6 cellular contexts compared by ENCODE assay signal in genomic region chr11:62592216-62592815, GRCh38. TPM values are rescaled to one million over a fixed set of nuclear protein-coding genes. Genes with fewer than 3 reads are reported as not detected.
DNase-seq lines count a peak whose midpoint lies in the region; FAIRE-seq and TF ChIP-seq lines count a peak whose summit lies in the region.

No MANE protein-coding gene starts in this region.

- H3K27ac ChIP-seq in adrenal gland (peak overlapping the region; percentile 84 to 96 (median 95)), muscle layer of colon (ENCODE audit: low read depth, low read length) (peak overlapping the region; percentile 99)

- no peaks in the 10 kb centered on the region for H3K9me3 ChIP-seq in HAP-1
- H3K9me3 ChIP-seq in adrenal gland (replicated peaks in 1 of 3): no peaks in the 10 kb centered on the region
- H3K9me3 ChIP-seq in muscle layer of colon (ENCODE audit: low read length): no peaks in the 10 kb centered on the region

- no peak for TF ChIP-seq POLR2A in adrenal gland (IDR thresholded peaks at IDR 0.05)

- H3K27me3 ChIP-seq in HAP-1 (ENCODE audit: low read depth) (no peaks in the 10 kb centered on the region), adrenal gland (no peaks in the 10 kb centered on the region), muscle layer of colon (ENCODE audit: control insufficient read depth in 1 of 2, insufficient read depth in 2 of 2, low read length in 2 of 2) (no peaks in the 10 kb centered on the region)

- WGBS in adrenal gland, 4 donors: 10 to 13% (median 11%) methylated on average over 9 to 11 of the region's 11 CpGs

- H3K36me3 ChIP-seq in HAP-1 (replicated peaks): peaks cover 63% of the 10 kb centered on the region
- peaks cover 0 to 56% of the 10 kb centered on the region in 2 donors for H3K36me3 ChIP-seq in adrenal gland (replicated peaks in 1 of 2)
- peaks cover 49% of the 10 kb centered on the region for H3K36me3 ChIP-seq in muscle layer of colon (ENCODE audit: insufficient read depth, low read length)

- TF ChIP-seq CTCF in adrenal gland (IDR thresholded peaks at IDR 0.05): no peak

- peak overlapping the region; percentile 85 for H3K9ac ChIP-seq in muscle layer of colon (ENCODE audit: low read length)

- intact Hi-C loops in adrenal gland (cut with DNase I): no loop called here

- H3K4me3 ChIP-seq in HAP-1 (peak overlapping the region; percentile 90), adrenal gland (peak overlapping the region in 1 of 4 donors; percentile 53), muscle layer of colon (ENCODE audit: low read depth in 1 of 2, low read length in 2 of 2) (peak overlapping the region; percentile 40 to 90)

- in situ Hi-C loops in HAP-1 (cut with MboI; ENCODE audit: low sequenced_read_pairs): no loop called here

- DNase-seq in HAP-1 (ENCODE audit: low spot score in 2 of 2) (no peak), adrenal gland (peak in 2 of 7 donors; percentile 46 to 48), HTR-8/SVneo (ENCODE audit: insufficient read length, low spot score) (no peak), AG08396 (ENCODE audit: low spot score) (no peak), GM19240 (ENCODE audit: insufficient read length, low spot score) (no peak)

- H3K4me1 ChIP-seq in HAP-1: peaks cover 4% of the 10 kb centered on the region
- peaks cover 9 to 26% of the 10 kb centered on the region in 2 donors for H3K4me1 ChIP-seq in adrenal gland (replicated peaks in 1 of 2)
- H3K4me1 ChIP-seq in muscle layer of colon (ENCODE audit: insufficient read depth, low read length): peaks cover 15% of the 10 kb centered on the region

- no peak for FAIRE-seq in HTR-8/SVneo (lab: Jason Lieb, UNC)

RNA-seq across cellular contexts. Expression of gene TUT1, which starts 1.0 kb away (rescaled TPM):
- 10 to 100 TPM in 7 of 8 donors, 1 to 10 TPM in 1; 7.0 to 32.4 (median 15.5) TPM for total RNA-seq in adrenal gland
- polyA plus RNA-seq in adrenal gland: 10 to 100 TPM in 2 of 3 donors, 1 to 10 TPM in 1; 9.4 to 67.6 (median 34.0) TPM

RNA-seq across cellular contexts. Expression of gene MTA2, which starts 9.3 kb away (rescaled TPM):
- total RNA-seq in adrenal gland: 10 to 100 TPM; 66.9 to 97.3 (median 74.3) TPM
- 10 to 100 TPM; 66.5 to 82.4 (median 73.5) TPM for polyA plus RNA-seq in adrenal gland

RNA-seq across cellular contexts. Expression of gene EEF1G, which starts 18.6 kb away (rescaled TPM):
- 1,000 to 10,000 TPM in 6 of 8 donors, 100 to 1,000 TPM in 2; 943 to 1,585 (median 1,183) TPM for total RNA-seq in adrenal gland
- polyA plus RNA-seq in adrenal gland: 1,000 to 10,000 TPM in 1 of 3 donors, 100 to 1,000 TPM in 2; 646 to 1,257 (median 934) TPM

RNA-seq across cellular contexts. Expression of gene EML3, which starts 20.3 kb away (rescaled TPM):
- total RNA-seq in adrenal gland: 10 to 100 TPM; 14.2 to 97.9 (median 36.3) TPM
- 100 to 1,000 TPM in 2 of 3 donors, 1 to 10 TPM in 1; 9.7 to 198 (median 139) TPM for polyA plus RNA-seq in adrenal gland

RNA-seq across cellular contexts. Expression of gene ROM1, which starts 20.7 kb away (rescaled TPM):
- 10 to 100 TPM in 3 of 8 donors, 1 to 10 TPM in 5; 1.6 to 22.3 (median 4.8) TPM for total RNA-seq in adrenal gland
- polyA plus RNA-seq in adrenal gland: 10 to 100 TPM in 2 of 3 donors, 1 to 10 TPM in 1; 5.1 to 11.3 (median 11.1) TPM
